In the genomic region with DNA sequence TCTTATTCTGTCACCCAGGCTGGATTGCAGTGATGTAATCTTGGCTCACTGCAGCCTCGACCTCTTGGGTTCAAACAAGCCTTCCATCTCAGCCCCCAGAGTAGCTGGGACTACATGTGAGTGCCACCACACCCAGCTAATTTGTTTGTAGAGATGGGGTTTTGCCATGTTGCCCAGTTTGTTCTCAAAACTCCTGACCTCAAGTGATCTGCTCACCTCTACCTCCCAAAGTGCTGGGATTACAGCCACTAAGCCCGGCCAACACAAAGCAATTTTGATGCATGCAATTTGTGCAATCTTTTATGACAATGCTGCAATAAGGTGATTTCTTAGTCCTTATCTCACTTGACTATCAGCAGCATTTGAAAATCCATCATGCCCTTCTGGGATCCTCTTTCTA, we compare ENCODE assay signal across 22 cellular contexts.
"Had no signal": no experiment of that assay in that cellular context is flagged by ENCODE, and none has a peak within 500 bp of the region (broad histone marks: within the 10 kb centered on the region; RNA-seq: fewer than 3 reads in every experiment).

No MANE protein-coding gene starts in this region.

- H3K4me3 Mint-ChIP-seq: memory B cell, mesothelial cell of epicardium, natural killer cell, neural progenitor cell had no signal

- DNase-seq: caudate nucleus; cortex of kidney; dorsolateral prefrontal cortex; effector CD8-positive, alpha-beta T cell; foreskin fibroblast; glutamatergic neuron; kidney; left colon; lower lobe of right lung; natural killer cell; nucleus accumbens; pancreas; sigmoid colon; small intestine; stimulated activated CD4-positive, alpha-beta T cell treated with anti-CD3 and anti-CD28 coated beads, Interleukin-2, amount 100 ng/mL, for 48 hours; stimulated activated naive CD4-positive, alpha-beta T cell treated with Interleukin-2 at 50 U/mL for 16 hours had no signal

- H3K4me3 ChIP-seq: dorsolateral prefrontal cortex, gastroesophageal sphincter, lower lobe of right lung, neural progenitor cell, pancreas, sigmoid colon had no signal

- H3K36me3 ChIP-seq: gastroesophageal sphincter, lower lobe of right lung, neural progenitor cell, pancreas, sigmoid colon had no signal

- H3K9me3 ChIP-seq: gastroesophageal sphincter, lower lobe of right lung, pancreas, sigmoid colon had no signal

- H3K27me3 ChIP-seq: gastroesophageal sphincter, neural progenitor cell, pancreas, sigmoid colon had no signal

- H3K36me3 Mint-ChIP-seq: natural killer cell had no signal

- H3K4me1 ChIP-seq: neural progenitor cell, pancreas had no signal

- ATAC-seq: esophagus mucosa, gastroesophageal sphincter, left colon, lower lobe of right lung, natural killer cell, pancreas had no signal

- H3K27ac ChIP-seq: lower lobe of right lung, neural progenitor cell, pancreas had no signal

- FAIRE-seq: kidney, pancreas, small intestine had no signal

- H3K4me1 Mint-ChIP-seq: natural killer cell had no signal

- H3K9me3 Mint-ChIP-seq: natural killer cell had no signal

- H3K27ac Mint-ChIP-seq: memory B cell, mesothelial cell of epicardium, natural killer cell, neural progenitor cell, progenitor cell of endocrine pancreas had no signal
